ENCODE assay signal across 10 cellular contexts in the genomic region with DNA sequence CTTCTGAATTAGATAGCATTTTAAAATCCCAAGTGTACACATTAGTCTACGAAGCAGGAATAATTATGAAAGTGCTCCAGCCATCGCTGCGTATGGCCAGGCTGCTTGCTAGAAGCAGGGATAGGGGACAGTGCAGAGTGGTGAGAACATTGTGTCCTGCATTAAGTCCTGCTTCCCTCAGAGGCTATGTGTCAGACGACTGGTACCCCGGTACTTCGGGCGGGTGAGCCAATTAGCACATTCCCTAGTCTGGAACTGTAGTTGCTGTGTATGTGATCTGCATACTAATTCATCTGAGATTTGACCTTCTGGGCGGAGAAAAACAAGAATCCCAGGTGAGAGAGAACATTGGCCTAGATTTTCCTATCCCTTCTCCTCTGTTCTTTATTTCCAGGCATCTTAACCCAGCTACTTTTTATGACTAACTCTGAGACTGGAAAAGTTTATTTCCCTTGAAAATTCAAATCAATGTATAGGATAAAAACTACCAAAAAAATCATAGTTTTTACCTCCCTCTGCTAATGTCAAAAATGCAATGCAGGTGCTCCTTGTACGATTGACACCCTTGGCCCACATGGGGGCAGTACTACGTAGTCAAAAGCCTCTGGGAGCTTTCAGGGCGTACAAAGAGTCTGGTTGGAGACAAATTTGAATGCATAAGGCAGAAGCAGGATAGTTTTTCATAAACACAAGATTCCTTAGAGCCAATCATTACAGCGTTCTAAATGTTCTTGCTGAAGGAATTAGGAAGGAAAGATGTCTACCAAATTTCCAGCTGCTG.
DNase-seq lines count a peak whose midpoint lies in the region; ATAC-seq, FAIRE-seq and TF ChIP-seq lines count a peak whose summit lies in the region.
"Had no signal": no experiment of that assay in that cellular context is flagged by ENCODE, and none has a peak within 500 bp of the region (broad histone marks: within the 10 kb centered on the region; RNA-seq: fewer than 3 reads in every experiment).

No MANE protein-coding gene starts in this region.

- H3K9ac ChIP-seq in astrocyte (ENCODE audit: low read length) (no peak overlapping the region), liver (ENCODE audit: low read depth in 1 of 2, low read length in 2 of 2) (no peak overlapping the region)

- no peak overlapping the region for H3K4me2 ChIP-seq in astrocyte (ENCODE audit: low read length)

- FAIRE-seq in astrocyte (lab: Jason Lieb, UNC), result no peak

- TF ChIP-seq CTCF in GM20000 (IDR thresholded peaks at IDR 0.05; ENCODE audit: extremely low read depth, missing control alignments) (peak; percentile 4), astrocyte (IDR thresholded peaks at IDR 0.05; ENCODE audit: insufficient read depth, low read depth, low read length) (peak; percentile 66), liver (IDR thresholded peaks at IDR 0.05; ENCODE audit: low read depth, low read length, missing input control) (no peak)

- no peaks in the 10 kb centered on the region for H3K36me3 Mint-ChIP-seq in astrocyte (ENCODE audit: low read depth, unreplicated experiment)
- no peaks in the 10 kb centered on the region for H3K36me3 Mint-ChIP-seq in CD8-positive, alpha-beta memory T cell

- WGBS in liver, result 49% methylated on average over 12 of the region's 12 CpGs

- peak; percentile 45 to 53 for TF ChIP-seq RAD21 in liver (IDR thresholded peaks at IDR 0.05)

- no peaks in the 10 kb centered on the region for H3K9me3 Mint-ChIP-seq in astrocyte (ENCODE audit: unreplicated experiment)
- H3K9me3 Mint-ChIP-seq in CD8-positive, alpha-beta memory T cell, result peaks cover 4 to 49% (median 9%) of the 10 kb centered on the region in 5 donors

- CTCF ChIA-PET in CD8-positive, alpha-beta memory T cell (lab: Charles Lee), result no interaction called here

- no peak overlapping the region for H3K4me3 ChIP-seq in astrocyte (ENCODE audit: insufficient read depth, low read depth, low read length)
- H3K4me3 ChIP-seq in liver (ENCODE audit: low read depth in 1 of 3, low read length in 3 of 3), result no peak overlapping the region
- no peak overlapping the region for H3K4me3 ChIP-seq in CD8-positive, alpha-beta memory T cell (ENCODE audit: low read length)

- H3K9me3 ChIP-seq in astrocyte (ENCODE audit: insufficient read depth, low read depth, low read length), result no peaks in the 10 kb centered on the region
- H3K9me3 ChIP-seq in liver (ENCODE audit: control insufficient read depth in 4 of 4, low read length in 3 of 4), result no peaks in the 10 kb centered on the region
- H3K9me3 ChIP-seq in CD8-positive, alpha-beta memory T cell (ENCODE audit: low read length), result no peaks in the 10 kb centered on the region

- no peak overlapping the region for H3K4me3 Mint-ChIP-seq in astrocyte (ENCODE audit: unreplicated experiment)
- no peak overlapping the region for H3K4me3 Mint-ChIP-seq in CD8-positive, alpha-beta memory T cell
- H3K4me3 Mint-ChIP-seq: central memory CD8-positive, alpha-beta T cell had no signal

- H3K27ac ChIP-seq in astrocyte (ENCODE audit: low read depth, low read length) (no peak overlapping the region), liver (ENCODE audit: low read depth in 1 of 2, low read length in 2 of 2) (no peak overlapping the region)
- no peak overlapping the region for H3K27ac ChIP-seq in CD8-positive, alpha-beta memory T cell (ENCODE audit: low read depth, low read length)

- ATAC-seq in left lobe of liver, result no peak
- no peak for ATAC-seq in GM19452 (IDR thresholded peaks at IDR 0.05; ENCODE audit: unreplicated experiment)
- ATAC-seq: HCT116 had no signal

- DNase-seq in GM20000 (ENCODE audit: low spot score) (no peak), NCI-H1694 (lab: John Stamatoyannopoulos, UW) (peak; percentile 31), astrocyte (ENCODE audit: low read depth) (peak; percentile 3), 8988T (no peak), left lobe of liver (ENCODE audit: low spot score) (no peak)
- no peak for DNase-seq in CD8-positive, alpha-beta memory T cell

- no peak overlapping the region for H3K27ac Mint-ChIP-seq in astrocyte (ENCODE audit: unreplicated experiment)
- no peak overlapping the region for H3K27ac Mint-ChIP-seq in CD8-positive, alpha-beta memory T cell

- H4K20me1 ChIP-seq in astrocyte (ENCODE audit: insufficient read depth, low read length), result no peaks in the 10 kb centered on the region

- no peaks in the 10 kb centered on the region for H3K4me1 Mint-ChIP-seq in astrocyte (ENCODE audit: low read depth, unreplicated experiment)
- no peaks in the 10 kb centered on the region for H3K4me1 Mint-ChIP-seq in CD8-positive, alpha-beta memory T cell
- H3K4me1 Mint-ChIP-seq: central memory CD8-positive, alpha-beta T cell had no signal

- H3K27me3 ChIP-seq in astrocyte (ENCODE audit: insufficient read depth, low read length) (no peaks in the 10 kb centered on the region), liver (ENCODE audit: control insufficient read depth in 4 of 4, insufficient read depth in 4 of 4, low read length in 3 of 4) (peaks cover 0 to 5% (median 0%) of the 10 kb centered on the region in 4 donors)
- no peaks in the 10 kb centered on the region for H3K27me3 ChIP-seq in CD8-positive, alpha-beta memory T cell (ENCODE audit: insufficient read depth, low read length, poor library complexity, severe bottlenecking)

- H3K36me3 ChIP-seq in astrocyte (ENCODE audit: insufficient read depth, low read length) (no peaks in the 10 kb centered on the region), liver (ENCODE audit: control insufficient read depth in 4 of 4, insufficient read depth in 3 of 4, low read depth in 1 of 4, low read length in 3 of 4) (no peaks in the 10 kb centered on the region)
- H3K36me3 ChIP-seq in CD8-positive, alpha-beta memory T cell (ENCODE audit: insufficient read depth, low read length), result no peaks in the 10 kb centered on the region

- H3K4me1 ChIP-seq in astrocyte (ENCODE audit: insufficient read depth, low read length), result no peaks in the 10 kb centered on the region
- H3K4me1 ChIP-seq in liver (ENCODE audit: control insufficient read depth in 4 of 4, insufficient read depth in 4 of 4, low read length in 3 of 4), result no peaks in the 10 kb centered on the region
- no peaks in the 10 kb centered on the region for H3K4me1 ChIP-seq in CD8-positive, alpha-beta memory T cell (ENCODE audit: insufficient read depth, low read length)

- no peaks in the 10 kb centered on the region for H3K79me2 ChIP-seq in astrocyte (ENCODE audit: insufficient read depth, low read length)

- H2AFZ ChIP-seq in astrocyte (ENCODE audit: low read depth, low read length), result no peak overlapping the region

- POLR2A ChIA-PET in CD8-positive, alpha-beta memory T cell (lab: Charles Lee), result no interaction called here

- H3K27me3 Mint-ChIP-seq in astrocyte (ENCODE audit: low read depth, unreplicated experiment), result peaks cover 2% of the 10 kb centered on the region
- no peaks in the 10 kb centered on the region for H3K27me3 Mint-ChIP-seq in CD8-positive, alpha-beta memory T cell
- H3K27me3 Mint-ChIP-seq: central memory CD8-positive, alpha-beta T cell had no signal

TF ChIP-seq in liver, 16 proteins besides CTCF, POLR2A, EP300 and RAD21 (continues in another document):
- no peak for TF ChIP-seq YY1 (IDR thresholded peaks at IDR 0.05)
- TF ChIP-seq HNF4G (IDR thresholded peaks at IDR 0.05), result no peak
- no peak for TF ChIP-seq EGR1 (IDR thresholded peaks at IDR 0.05; ENCODE audit: low read depth in 2 of 2)
- TF ChIP-seq, protein P1, sequence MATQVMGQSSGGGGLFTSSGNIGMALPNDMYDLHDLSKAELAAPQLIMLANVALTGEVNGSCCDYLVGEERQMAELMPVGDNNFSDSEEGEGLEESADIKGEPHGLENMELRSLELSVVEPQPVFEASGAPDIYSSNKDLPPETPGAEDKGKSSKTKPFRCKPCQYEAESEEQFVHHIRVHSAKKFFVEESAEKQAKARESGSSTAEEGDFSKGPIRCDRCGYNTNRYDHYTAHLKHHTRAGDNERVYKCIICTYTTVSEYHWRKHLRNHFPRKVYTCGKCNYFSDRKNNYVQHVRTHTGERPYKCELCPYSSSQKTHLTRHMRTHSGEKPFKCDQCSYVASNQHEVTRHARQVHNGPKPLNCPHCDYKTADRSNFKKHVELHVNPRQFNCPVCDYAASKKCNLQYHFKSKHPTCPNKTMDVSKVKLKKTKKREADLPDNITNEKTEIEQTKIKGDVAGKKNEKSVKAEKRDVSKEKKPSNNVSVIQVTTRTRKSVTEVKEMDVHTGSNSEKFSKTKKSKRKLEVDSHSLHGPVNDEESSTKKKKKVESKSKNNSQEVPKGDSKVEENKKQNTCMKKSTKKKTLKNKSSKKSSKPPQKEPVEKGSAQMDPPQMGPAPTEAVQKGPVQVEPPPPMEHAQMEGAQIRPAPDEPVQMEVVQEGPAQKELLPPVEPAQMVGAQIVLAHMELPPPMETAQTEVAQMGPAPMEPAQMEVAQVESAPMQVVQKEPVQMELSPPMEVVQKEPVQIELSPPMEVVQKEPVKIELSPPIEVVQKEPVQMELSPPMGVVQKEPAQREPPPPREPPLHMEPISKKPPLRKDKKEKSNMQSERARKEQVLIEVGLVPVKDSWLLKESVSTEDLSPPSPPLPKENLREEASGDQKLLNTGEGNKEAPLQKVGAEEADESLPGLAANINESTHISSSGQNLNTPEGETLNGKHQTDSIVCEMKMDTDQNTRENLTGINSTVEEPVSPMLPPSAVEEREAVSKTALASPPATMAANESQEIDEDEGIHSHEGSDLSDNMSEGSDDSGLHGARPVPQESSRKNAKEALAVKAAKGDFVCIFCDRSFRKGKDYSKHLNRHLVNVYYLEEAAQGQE (IDR thresholded peaks at IDR 0.05), result no peak
- TF ChIP-seq FOXA2 (IDR thresholded peaks at IDR 0.05), result no peak
- no peak for TF ChIP-seq NR2F2 (IDR thresholded peaks at IDR 0.05)
- TF ChIP-seq, protein P2, sequence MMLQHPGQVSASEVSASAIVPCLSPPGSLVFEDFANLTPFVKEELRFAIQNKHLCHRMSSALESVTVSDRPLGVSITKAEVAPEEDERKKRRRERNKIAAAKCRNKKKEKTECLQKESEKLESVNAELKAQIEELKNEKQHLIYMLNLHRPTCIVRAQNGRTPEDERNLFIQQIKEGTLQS (IDR thresholded peaks at IDR 0.05), result no peak
- TF ChIP-seq SP1 (IDR thresholded peaks at IDR 0.05), result no peak
- TF ChIP-seq JUND (IDR thresholded peaks at IDR 0.05), result no peak
- TF ChIP-seq, protein P3, sequence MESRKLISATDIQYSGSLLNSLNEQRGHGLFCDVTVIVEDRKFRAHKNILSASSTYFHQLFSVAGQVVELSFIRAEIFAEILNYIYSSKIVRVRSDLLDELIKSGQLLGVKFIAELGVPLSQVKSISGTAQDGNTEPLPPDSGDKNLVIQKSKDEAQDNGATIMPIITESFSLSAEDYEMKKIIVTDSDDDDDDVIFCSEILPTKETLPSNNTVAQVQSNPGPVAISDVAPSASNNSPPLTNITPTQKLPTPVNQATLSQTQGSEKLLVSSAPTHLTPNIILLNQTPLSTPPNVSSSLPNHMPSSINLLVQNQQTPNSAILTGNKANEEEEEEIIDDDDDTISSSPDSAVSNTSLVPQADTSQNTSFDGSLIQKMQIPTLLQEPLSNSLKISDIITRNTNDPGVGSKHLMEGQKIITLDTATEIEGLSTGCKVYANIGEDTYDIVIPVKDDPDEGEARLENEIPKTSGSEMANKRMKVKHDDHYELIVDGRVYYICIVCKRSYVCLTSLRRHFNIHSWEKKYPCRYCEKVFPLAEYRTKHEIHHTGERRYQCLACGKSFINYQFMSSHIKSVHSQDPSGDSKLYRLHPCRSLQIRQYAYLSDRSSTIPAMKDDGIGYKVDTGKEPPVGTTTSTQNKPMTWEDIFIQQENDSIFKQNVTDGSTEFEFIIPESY (IDR thresholded peaks at IDR 0.05), result no peak

Comparison
In these comparisons a context has a peak if more than half of its experiments do, and no peak if none do; other contexts are left out.
1. DNase-seq: peak in NCI-H1694 (single experiment) and astrocyte (single experiment); none in GM20000 (single experiment), 8988T (single experiment), left lobe of liver (single experiment) and CD8-positive, alpha-beta memory T cell (0 of 5).